In the genomic region with DNA sequence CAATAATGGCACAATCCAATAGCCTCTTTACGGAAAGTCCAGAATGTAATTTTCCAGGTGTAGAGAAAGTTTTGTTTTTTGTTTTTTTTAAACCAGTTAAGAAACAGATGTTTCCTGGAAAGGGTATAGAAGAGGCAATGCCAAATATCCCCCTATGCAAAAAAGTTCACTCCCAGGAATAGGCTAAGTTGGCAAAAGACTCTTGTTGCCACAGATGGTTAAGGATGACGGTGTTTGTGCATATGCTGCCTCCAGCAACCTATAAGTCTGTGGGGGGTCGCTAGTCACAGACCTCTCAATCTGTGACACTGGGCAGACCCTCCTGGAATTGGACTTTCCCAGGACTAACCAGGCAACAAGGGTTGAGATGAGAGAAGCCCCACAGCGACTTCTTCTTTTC, we compare ENCODE assay signal across 10 cellular contexts. TPM values are rescaled to one million over a fixed set of nuclear protein-coding genes. Genes with fewer than 3 reads are reported as not detected.
"Had no signal": no experiment of that assay in that cellular context is flagged by ENCODE, and none has a peak within 500 bp of the region (broad histone marks: within the 10 kb centered on the region; RNA-seq: fewer than 3 reads in every experiment).

No MANE protein-coding gene starts in this region.

- H3K27ac ChIP-seq: GM23248 had no signal

- ATAC-seq: HCT116, K562 had no signal

- H3K4me3 Mint-ChIP-seq: HFFc6 had no signal

- H3K9ac ChIP-seq: GM23248 had no signal

- H3K4me3 ChIP-seq: GM23248, HAP-1, K562 had no signal

- H3K9me3 Mint-ChIP-seq: HFFc6 had no signal

- H3K27ac Mint-ChIP-seq: HFFc6 had no signal

- DNase-seq: GM23248, GOT3, HFFc6, IMR-90 had no signal

- H3K36me3 ChIP-seq: HAP-1 had no signal

- H3K9me3 ChIP-seq: HAP-1 had no signal

RNA-seq across cellular contexts. Expression of a gene that starts 20.9 kb away (rescaled TPM):
- total RNA-seq: GM23248, HFFc6, HT-29, IMR-90 had no signal
- polyA plus RNA-seq: GM23248, IMR-90 had no signal

RNA-seq across cellular contexts. Expression of a gene that starts 29.6 kb away (rescaled TPM):
- total RNA-seq: GM23248, H4, H7, HFFc6, HT-29, IMR-90, K562 had no signal
- polyA plus RNA-seq: GM23248, IMR-90 had no signal

RNA-seq across cellular contexts. Expression of a gene that starts 33.2 kb away (rescaled TPM):
- total RNA-seq: GM23248, H4, HFFc6, HT-29, IMR-90, K562 had no signal
- polyA plus RNA-seq: GM23248, IMR-90 had no signal
